ENCODE assay signal across 9 cellular contexts in the genomic region with DNA sequence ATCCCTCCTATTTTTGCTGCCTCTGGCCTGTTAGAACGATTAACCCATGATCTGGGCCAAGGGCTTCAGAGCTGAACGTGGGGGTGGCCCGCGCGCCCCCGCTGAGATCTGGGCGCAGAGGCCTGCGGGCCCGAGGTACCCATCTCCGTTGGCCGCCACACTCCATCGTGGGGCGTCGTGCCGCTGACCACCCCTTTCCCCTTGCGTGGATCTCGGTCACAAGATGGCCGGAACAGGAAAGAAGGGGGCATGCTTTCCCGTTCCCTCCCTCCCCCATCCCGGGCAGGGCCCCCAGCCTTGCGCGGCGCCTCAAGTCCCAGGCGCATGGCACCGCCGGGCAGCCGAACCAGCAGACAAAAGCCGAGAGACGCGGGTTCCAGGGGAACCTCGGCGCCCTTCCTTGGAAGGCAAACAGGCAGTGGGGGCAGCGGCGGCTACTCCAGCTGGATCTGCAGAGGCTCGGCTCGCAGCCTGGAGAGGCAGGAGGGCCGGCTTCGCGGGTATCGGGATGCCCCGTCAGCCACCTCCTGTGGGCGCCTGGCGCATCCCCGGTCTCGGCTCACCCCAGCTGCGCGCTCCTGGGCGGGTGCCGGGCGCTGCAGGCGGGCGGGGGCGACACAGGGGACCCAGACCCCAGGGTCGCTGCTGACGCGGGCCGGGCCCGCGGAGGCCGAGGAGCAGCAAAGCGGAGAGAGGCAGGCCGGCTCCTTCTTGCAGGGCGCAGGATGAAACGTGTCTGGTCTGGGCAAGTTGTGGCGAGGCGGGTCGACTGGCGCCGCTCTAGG. TPM values are rescaled to one million over a fixed set of nuclear protein-coding genes. Genes with fewer than 3 reads are reported as not detected.
DNase-seq lines count a peak whose midpoint lies in the region; ATAC-seq and TF ChIP-seq lines count a peak whose summit lies in the region.
"Had no signal": no experiment of that assay in that cellular context is flagged by ENCODE, and none has a peak within 500 bp of the region (broad histone marks: within the 10 kb centered on the region; RNA-seq: fewer than 3 reads in every experiment).

No MANE protein-coding gene starts in this region.

- H3K4me1 ChIP-seq in ascending aorta, result peaks cover 4 to 7% of the 10 kb centered on the region in 2 donors
- no peaks in the 10 kb centered on the region for H3K4me1 ChIP-seq in iPS-15b (ENCODE audit: control insufficient read depth, insufficient read depth, low read length)
- H3K4me1 ChIP-seq in skeletal muscle satellite cell (ENCODE audit: control insufficient read depth, insufficient read depth, low read length), result peaks cover 21% of the 10 kb centered on the region

- TF ChIP-seq CTCF in AG10803 (conservative IDR thresholded peaks at IDR 0.05; ENCODE audit: low read length), result no peak
- TF ChIP-seq CTCF in ascending aorta (IDR thresholded peaks at IDR 0.05), result no peak

- intact Hi-C loops in ascending aorta (cut with DNase I), result loop anchor here (1.0 kb wide), 1 partner anchor 32 kb away; no protein-coding TSS in a partner anchor

- H3K9me3 ChIP-seq in ascending aorta (no peaks in the 10 kb centered on the region), iPS-15b (ENCODE audit: control insufficient read depth, insufficient read depth, low read length) (no peaks in the 10 kb centered on the region), skeletal muscle satellite cell (replicated peaks; ENCODE audit: low read length) (no peaks in the 10 kb centered on the region)

- no peaks in the 10 kb centered on the region for H3K36me3 ChIP-seq in ascending aorta
- no peaks in the 10 kb centered on the region for H3K36me3 ChIP-seq in iPS-15b (ENCODE audit: control insufficient read depth, insufficient read depth, low read length)
- H3K36me3 ChIP-seq in skeletal muscle satellite cell (ENCODE audit: insufficient read depth, low read length), result peaks cover 16% of the 10 kb centered on the region

- DNase-seq in AG10803 (ENCODE audit: low read depth) (peak; percentile 36), ascending aorta (ENCODE audit: low spot score in 2 of 2) (no peak), HT-29 (ENCODE audit: low spot score) (no peak), Kasumi-1 (lab: John Stamatoyannopoulos, UW) (no peak)
- no peak for DNase-seq in Jurkat, Clone E6-1 (ENCODE audit: low read depth, low spot score)

- peak overlapping the region; percentile 70 to 72 for H3K27ac ChIP-seq in ascending aorta

- peak overlapping the region; percentile 85 for H3K4me2 ChIP-seq in skeletal muscle satellite cell (ENCODE audit: low read length)

- H3K4me3 ChIP-seq in AG10803 (ENCODE audit: low read length) (peak overlapping the region; percentile 74), ascending aorta (peak overlapping the region; percentile 66 to 77), iPS-15b (ENCODE audit: low read depth, low read length) (peak overlapping the region; percentile 76), skeletal muscle satellite cell (ENCODE audit: low read length) (peak overlapping the region; percentile 75)
- peak overlapping the region; percentile 41 for H3K4me3 ChIP-seq in Jurkat, Clone E6-1 (ENCODE audit: low read length)

- peak overlapping the region; percentile 47 for H3K9ac ChIP-seq in iPS-15b (ENCODE audit: low read depth, low read length)
- peak overlapping the region; percentile 82 for H3K9ac ChIP-seq in skeletal muscle satellite cell (ENCODE audit: low read depth, low read length)

- peak; percentile 49 for ATAC-seq in GM19035 (IDR thresholded peaks at IDR 0.05; ENCODE audit: unreplicated experiment)

- no peaks in the 10 kb centered on the region for H3K27me3 ChIP-seq in ascending aorta
- peaks cover 21% of the 10 kb centered on the region for H3K27me3 ChIP-seq in iPS-15b (ENCODE audit: control insufficient read depth, insufficient read depth, low read length)
- H3K27me3 ChIP-seq in skeletal muscle satellite cell (ENCODE audit: control insufficient read depth, insufficient read depth, low read length), result no peaks in the 10 kb centered on the region

RNA-seq across cellular contexts. Expression of gene DZIP1, which starts 0.5 kb away (rescaled TPM):
- 8.0 TPM for polyA plus RNA-seq in Jurkat, Clone E6-1 (2012; ENCODE audit: insufficient read depth, insufficient read length)
- total RNA-seq in ascending aorta, result 12.7 TPM
- total RNA-seq in skeletal muscle satellite cell (2012; rRNA removed), result 21.4 and 28.4 TPM in 2 replicates
- total RNA-seq in HT-29 (2014; rRNA removed; shearing (Covaris generic)), result not detected in 2 replicates
- total RNA-seq: mononuclear cell had no signal

RNA-seq across cellular contexts. Expression of gene DNAJC3, which starts 32.9 kb away (rescaled TPM):
- 7.0 TPM for polyA plus RNA-seq in Jurkat, Clone E6-1 (2012; ENCODE audit: insufficient read depth, insufficient read length)
- 44.3 TPM for total RNA-seq in ascending aorta
- 50.5 and 51.0 TPM in 2 replicates for total RNA-seq in skeletal muscle satellite cell (2012; rRNA removed)
- total RNA-seq in HT-29 (2014; rRNA removed; shearing (Covaris generic)), result 17.7 and 20.1 TPM in 2 replicates

Comparison
In these comparisons a context has a peak if more than half of its experiments do, and no peak if none do; other contexts are left out.
1. RNA of gene DZIP1, which starts 0.5 kb away (total RNA-seq): 12.7 TPM in ascending aorta (single experiment); not detected in HT-29; every median in the first group is over 10 times any median in the second.
2. Peak in every context shown above with its lines, with median percentiles within 50 percentile points of each other: H3K4me3 ChIP-seq.